16 cellular contexts compared by ENCODE assay signal in genomic region chr6:35582315-35582714, GRCh38.
DNase-seq lines count a peak whose midpoint lies in the region; ATAC-seq and TF ChIP-seq lines count a peak whose summit lies in the region.
"Had no signal": no experiment of that assay in that cellular context is flagged by ENCODE, and none has a peak within 500 bp of the region (broad histone marks: within the 10 kb centered on the region; RNA-seq: fewer than 3 reads in every experiment).

No MANE protein-coding gene starts in this region.

- no peaks in the 10 kb centered on the region for H3K27me3 Mint-ChIP-seq in CD8-positive, alpha-beta T cell (ENCODE audit: low read depth)
- H3K27me3 Mint-ChIP-seq: IgD-negative memory B cell had no signal

- DNase-seq in NCI-H524 (lab: John Stamatoyannopoulos, UW) (peak; percentile 29 to 76), NCI-H524 treated with DMSO at 0.1 percent for 48 hours (lab: John Stamatoyannopoulos, UW) (no peak), esophagus muscularis mucosa (ENCODE audit: extremely low spot score) (no peak), HT-29 (ENCODE audit: low spot score) (no peak), globus pallidus (ENCODE audit: low spot score) (no peak)
- DNase-seq in CD8-positive, alpha-beta T cell: no peak
- no peak for DNase-seq in stimulated activated effector memory CD8-positive, alpha-beta T cell treated with anti-CD3 and anti-CD28 coated beads, Interleukin-12 subunit alpha, Interleukin-12 subunit beta, amount 100 ng/mL, for 72 hours (ENCODE audit: low spot score in 2 of 2)
- DNase-seq: 8988T, H7, NCI-H1436 treated with DMSO at 0.1 percent for 48 hours, NCI-H2081 treated with DMSO at 0.1 percent for 48 hours, NCI-H2227 treated with DMSO at 0.1 percent for 48 hours had no signal

- TF ChIP-seq EP300 in esophagus muscularis mucosa (IDR thresholded peaks at IDR 0.05): no peak

- no peak for TF ChIP-seq POLR2A in esophagus muscularis mucosa (IDR thresholded peaks at IDR 0.05; ENCODE audit: low read depth)

- CTCF ChIA-PET in CD8-positive, alpha-beta T cell (lab: Charles Lee): interaction anchor here (0.9 to 33.2 kb wide), 9 partner anchors 9 to 155 kb away, joined by 3 to 762 read pairs (median 15); partner anchors contain the start of gene ARMC12

- intact Hi-C loops in CD8-positive, alpha-beta T cell (cut with DNase I, micrococcal nuclease): loop anchor here (2.0 kb wide), 2 partner anchors 60 to 102 kb away; no protein-coding TSS in a partner anchor
- intact Hi-C loops in esophagus muscularis mucosa (cut with DNase I): loop anchor here (5.0 kb wide), 2 partner anchors 35 to 100 kb away; no protein-coding TSS in a partner anchor

- H3K4me3 ChIP-seq in CD8-positive, alpha-beta T cell (ENCODE audit: low read depth, low read length): no peak overlapping the region
- H3K4me3 ChIP-seq in esophagus muscularis mucosa: no peak overlapping the region

- H3K36me3 ChIP-seq in CD8-positive, alpha-beta T cell (ENCODE audit: insufficient read depth, low read length): peaks cover 16% of the 10 kb centered on the region
- H3K36me3 ChIP-seq in esophagus muscularis mucosa: peaks cover 51 to 94% (median 83%) of the 10 kb centered on the region in 4 donors

- no peak overlapping the region for H3K4me3 Mint-ChIP-seq in CD8-positive, alpha-beta T cell
- no peak overlapping the region for H3K4me3 Mint-ChIP-seq in stimulated activated effector memory CD8-positive, alpha-beta T cell treated with anti-CD3 and anti-CD28 coated beads, Interleukin-12 subunit alpha, Interleukin-12 subunit beta, amount 100 ng/mL, for 72 hours
- H3K4me3 Mint-ChIP-seq: IgD-negative memory B cell had no signal

- 72% methylated on average over 2 of the region's 2 CpGs for WGBS in esophagus muscularis mucosa

- peaks cover 52% of the 10 kb centered on the region for H3K4me1 Mint-ChIP-seq in CD8-positive, alpha-beta T cell (ENCODE audit: low read depth)
- H3K4me1 Mint-ChIP-seq in stimulated activated effector memory CD8-positive, alpha-beta T cell treated with anti-CD3 and anti-CD28 coated beads, Interleukin-12 subunit alpha, Interleukin-12 subunit beta, amount 100 ng/mL, for 72 hours: peaks cover 5% of the 10 kb centered on the region

- no peak for TF ChIP-seq CTCF in CD8-positive, alpha-beta T cell (IDR thresholded peaks at IDR 0.05)
- no peak for TF ChIP-seq CTCF in esophagus muscularis mucosa (IDR thresholded peaks at IDR 0.05)

- no peak for ATAC-seq in CD8-positive, alpha-beta T cell
- ATAC-seq in stimulated activated effector memory CD8-positive, alpha-beta T cell treated with anti-CD3 and anti-CD28 coated beads, Interleukin-12 subunit alpha, Interleukin-12 subunit beta, amount 100 ng/mL, for 72 hours: no peak
- ATAC-seq in HG02970 (IDR thresholded peaks at IDR 0.05; ENCODE audit: low FRiP score, unreplicated experiment): no peak
- ATAC-seq: Right ventricle myocardium inferior had no signal

- no peak overlapping the region for H3K27ac ChIP-seq in CD8-positive, alpha-beta T cell (ENCODE audit: low read depth, low read length)
- H3K27ac ChIP-seq in esophagus muscularis mucosa (replicated peaks in 1 of 4): peak overlapping the region in 3 of 4 donors; percentile 86 to 98 (median 88)
- H3K27ac ChIP-seq: C4-2B had no signal

- no peaks in the 10 kb centered on the region for H3K27me3 ChIP-seq in CD8-positive, alpha-beta T cell (ENCODE audit: insufficient read depth, low read length)
- no peaks in the 10 kb centered on the region for H3K27me3 ChIP-seq in esophagus muscularis mucosa

- H3K9me3 Mint-ChIP-seq in CD8-positive, alpha-beta T cell: no peaks in the 10 kb centered on the region
- H3K9me3 Mint-ChIP-seq in stimulated activated effector memory CD8-positive, alpha-beta T cell treated with anti-CD3 and anti-CD28 coated beads, Interleukin-12 subunit alpha, Interleukin-12 subunit beta, amount 100 ng/mL, for 72 hours: no peaks in the 10 kb centered on the region
- H3K9me3 Mint-ChIP-seq: IgD-negative memory B cell had no signal

- H3K27ac Mint-ChIP-seq in CD8-positive, alpha-beta T cell: peak overlapping the region; percentile 6
- H3K27ac Mint-ChIP-seq in stimulated activated effector memory CD8-positive, alpha-beta T cell treated with anti-CD3 and anti-CD28 coated beads, Interleukin-12 subunit alpha, Interleukin-12 subunit beta, amount 100 ng/mL, for 72 hours: peak overlapping the region; percentile 20
- H3K27ac Mint-ChIP-seq: IgD-negative memory B cell had no signal

- peaks cover 42% of the 10 kb centered on the region for H3K4me1 ChIP-seq in CD8-positive, alpha-beta T cell (ENCODE audit: insufficient read depth, low read length)
- H3K4me1 ChIP-seq in esophagus muscularis mucosa: peaks cover 21 to 66% (median 46%) of the 10 kb centered on the region in 4 donors

- POLR2A ChIA-PET in CD8-positive, alpha-beta T cell (lab: Charles Lee): interaction anchor here (0.9 to 2.7 kb wide), 3 partner anchors 18 to 151 kb away, joined by 3 to 24 read pairs (median 3); no protein-coding TSS in a partner anchor

- H3K36me3 Mint-ChIP-seq in CD8-positive, alpha-beta T cell: peaks cover 75% of the 10 kb centered on the region
- peaks cover 53% of the 10 kb centered on the region for H3K36me3 Mint-ChIP-seq in stimulated activated effector memory CD8-positive, alpha-beta T cell treated with anti-CD3 and anti-CD28 coated beads, Interleukin-12 subunit alpha, Interleukin-12 subunit beta, amount 100 ng/mL, for 72 hours
- H3K36me3 Mint-ChIP-seq: IgD-negative memory B cell had no signal

- no peaks in the 10 kb centered on the region for H3K9me3 ChIP-seq in CD8-positive, alpha-beta T cell (ENCODE audit: low read length)
- no peaks in the 10 kb centered on the region for H3K9me3 ChIP-seq in esophagus muscularis mucosa

Comparison
In these comparisons a context has a peak if more than half of its experiments do, and no peak if none do; other contexts are left out.
1. DNase-seq: peak in NCI-H524 (2 of 2); none in NCI-H524 treated with DMSO at 0.1 percent for 48 hours (single experiment), CD8-positive, alpha-beta T cell (0 of 7), esophagus muscularis mucosa (single experiment), stimulated activated effector memory CD8-positive, alpha-beta T cell treated with anti-CD3 and anti-CD28 coated beads, Interleukin-12 subunit alpha, Interleukin-12 subunit beta, amount 100 ng/mL, for 72 hours (0 of 2), HT-29 (single experiment) and globus pallidus (single experiment).